8 cellular contexts compared by ENCODE assay signal in genomic region chr12:121352053-121353018, GRCh38. TPM values are rescaled to one million over a fixed set of nuclear protein-coding genes. Genes with fewer than 3 reads are reported as not detected.
DNase-seq lines count a peak whose midpoint lies in the region; ATAC-seq, FAIRE-seq and TF ChIP-seq lines count a peak whose summit lies in the region.

TSS of gene ANAPC5 (minus strand) at chr12:121352411. CDS start at chr12:121352340, 71 bp downstream.

- H3K4me3 Mint-ChIP-seq in endothelial cell (ENCODE audit: unreplicated experiment), result peak within 1 kb of the TSS; percentile 96
- H3K4me3 Mint-ChIP-seq in mesothelial cell of epicardium, result peak within 1 kb of the TSS; percentile 88

- H3K36me3 Mint-ChIP-seq in endothelial cell (ENCODE audit: low read depth, unreplicated experiment) (no peaks in the 10 kb centered on the region), mesothelial cell of epicardium (no peaks in the 10 kb centered on the region)

- ATAC-seq in GM21515 (IDR thresholded peaks at IDR 0.05; ENCODE audit: unreplicated experiment), result peak; percentile 95

- H2AFZ ChIP-seq in OCI-LY3 (ENCODE audit: low read depth, low read length), result peak within 1 kb of the TSS; percentile 95

- H3K9ac ChIP-seq in OCI-LY3 (ENCODE audit: low read length), result peak within 1 kb of the TSS; percentile 94

- peak within 1 kb of the TSS; percentile 99 for H3K4me3 ChIP-seq in OCI-LY3 (ENCODE audit: low read length)

- H3K27ac Mint-ChIP-seq in endothelial cell (ENCODE audit: unreplicated experiment), result peak within 1 kb of the TSS; percentile 99
- H3K27ac Mint-ChIP-seq in mesothelial cell of epicardium, result peak within 1 kb of the TSS; percentile 98

- H3K27me3 Mint-ChIP-seq in endothelial cell (ENCODE audit: unreplicated experiment) (peaks cover 2% of the 10 kb centered on the region), mesothelial cell of epicardium (ENCODE audit: low read depth) (peaks cover 6% of the 10 kb centered on the region)

- H3K27me3 ChIP-seq in OCI-LY3 (ENCODE audit: low read depth, low read length), result no peaks in the 10 kb centered on the region

- H3K9me3 Mint-ChIP-seq in endothelial cell (ENCODE audit: unreplicated experiment) (no peaks in the 10 kb centered on the region), mesothelial cell of epicardium (no peaks in the 10 kb centered on the region)

- peak within 1 kb of the TSS; percentile 88 for H3K4me2 ChIP-seq in OCI-LY3 (ENCODE audit: low read length)

- DNase-seq in D721Med (ENCODE audit: insufficient read length, low spot score) (peak; percentile 78), HuH-7 (ENCODE audit: low spot score) (peak; percentile 84), endothelial cell (ENCODE audit: low spot score) (peak; percentile 82), mesothelial cell of epicardium (ENCODE audit: low spot score in 2 of 2, unreplicated experiment in 2 of 2) (peak; percentile 77 to 85)
- DNase-seq in activated CD8-positive, alpha-beta memory T cell treated with anti-CD3 and anti-CD28 coated beads, Interleukin-2, amount 50 U/mL, for 48 hours, result peak; percentile 89
- DNase-seq in stimulated activated CD8-positive, alpha-beta memory T cell treated with anti-CD3 and anti-CD28 coated beads, Interleukin-15, amount 100 ng/mL, for 48 hours (ENCODE audit: low read depth in 2 of 2), result peak; percentile 84 to 89

- peak within 1 kb of the TSS; percentile 57 for H3K27ac ChIP-seq in OCI-LY3 (ENCODE audit: low read length)

- no peaks in the 10 kb centered on the region for H3K9me3 ChIP-seq in OCI-LY3 (ENCODE audit: insufficient read depth, low read length)

- TF ChIP-seq CTCF in D721Med (IDR thresholded peaks at IDR 0.05; ENCODE audit: insufficient read depth, missing control alignments), result no peak
- TF ChIP-seq CTCF in OCI-LY3 (IDR thresholded peaks at IDR 0.05; ENCODE audit: low read depth, low read length), result no peak
- TF ChIP-seq CTCF in endothelial cell (IDR thresholded peaks at IDR 0.05; ENCODE audit: unreplicated experiment), result no peak
- TF ChIP-seq CTCF in mesothelial cell of epicardium (IDR thresholded peaks at IDR 0.05; ENCODE audit: unreplicated experiment), result no peak

- peaks cover 43% of the 10 kb centered on the region for H3K79me2 ChIP-seq in OCI-LY3 (ENCODE audit: low read length)

- H3K4me1 ChIP-seq in OCI-LY3 (ENCODE audit: low read length), result peaks cover 13% of the 10 kb centered on the region

- H3K4me1 Mint-ChIP-seq in endothelial cell (ENCODE audit: unreplicated experiment) (peaks cover 9% of the 10 kb centered on the region), mesothelial cell of epicardium (peaks cover 14% of the 10 kb centered on the region)

- no peaks in the 10 kb centered on the region for H3K36me3 ChIP-seq in OCI-LY3 (replicated peaks; ENCODE audit: low read depth, low read length)

- H4K20me1 ChIP-seq in OCI-LY3 (ENCODE audit: insufficient read depth, low read length), result no peaks in the 10 kb centered on the region

- FAIRE-seq in D721Med (lab: Jason Lieb, UNC), result no peak

RNA-seq across cellular contexts. Expression of gene ANAPC5, which starts in this region (rescaled TPM):
- total RNA-seq in endothelial cell (ENCODE audit: unreplicated experiment) (68.7 TPM), mesothelial cell of epicardium (114 to 117 TPM (median 114 TPM) in 3 replicates)

Comparison
In these comparisons a context has a peak if more than half of its experiments do, and no peak if none do; other contexts are left out.
1. Peak in every context shown above with its lines: DNase-seq, ATAC-seq, H3K4me3 ChIP-seq and H3K27ac ChIP-seq.